In the genomic region with DNA sequence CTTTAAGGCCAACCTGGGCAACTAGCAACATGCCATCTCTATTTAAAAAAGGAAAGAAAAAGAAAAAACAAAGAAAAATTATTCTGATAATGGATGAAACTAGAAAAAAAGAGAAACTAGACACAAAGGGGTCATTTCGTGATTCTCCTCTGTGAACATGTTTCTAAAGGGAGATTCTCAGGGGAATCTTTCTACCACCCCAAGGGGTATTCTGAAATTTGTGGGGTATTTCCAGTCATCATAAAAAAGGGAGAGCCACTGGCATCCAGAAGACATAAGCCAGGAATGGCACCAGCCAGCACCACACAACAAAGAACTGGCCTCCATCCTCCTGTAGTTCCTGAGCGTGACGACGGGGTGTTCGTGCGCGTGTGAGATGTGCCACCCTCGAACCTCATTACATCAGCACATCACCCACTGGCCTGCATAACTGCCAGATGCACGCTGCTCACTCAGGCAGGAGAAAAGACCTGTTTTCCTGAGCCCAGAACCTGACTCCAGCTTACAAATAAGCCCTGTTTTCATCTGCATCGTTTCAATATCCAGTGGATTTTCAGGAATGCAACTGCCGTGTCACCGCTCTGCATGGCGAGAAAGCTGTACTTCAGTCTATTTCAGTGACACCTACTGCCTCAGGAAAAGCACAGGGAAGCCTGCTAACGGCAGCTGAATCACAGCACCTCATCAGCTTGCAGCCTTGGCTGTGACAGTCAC, we compare ENCODE assay signal across 1 cellular context.
TF ChIP-seq lines count a peak whose summit lies in the region.

No MANE protein-coding gene starts in this region.

TF ChIP-seq in GM12878, 131 proteins besides CTCF, POLR2A, EP300 and RAD21:
- TF ChIP-seq, protein P1, sequence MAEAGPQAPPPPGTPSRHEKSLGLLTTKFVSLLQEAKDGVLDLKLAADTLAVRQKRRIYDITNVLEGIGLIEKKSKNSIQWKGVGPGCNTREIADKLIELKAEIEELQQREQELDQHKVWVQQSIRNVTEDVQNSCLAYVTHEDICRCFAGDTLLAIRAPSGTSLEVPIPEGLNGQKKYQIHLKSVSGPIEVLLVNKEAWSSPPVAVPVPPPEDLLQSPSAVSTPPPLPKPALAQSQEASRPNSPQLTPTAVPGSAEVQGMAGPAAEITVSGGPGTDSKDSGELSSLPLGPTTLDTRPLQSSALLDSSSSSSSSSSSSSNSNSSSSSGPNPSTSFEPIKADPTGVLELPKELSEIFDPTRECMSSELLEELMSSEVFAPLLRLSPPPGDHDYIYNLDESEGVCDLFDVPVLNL (IDR thresholded peaks at IDR 0.05; ENCODE audit: low read depth, low read length): no peak
- TF ChIP-seq, protein P2, sequence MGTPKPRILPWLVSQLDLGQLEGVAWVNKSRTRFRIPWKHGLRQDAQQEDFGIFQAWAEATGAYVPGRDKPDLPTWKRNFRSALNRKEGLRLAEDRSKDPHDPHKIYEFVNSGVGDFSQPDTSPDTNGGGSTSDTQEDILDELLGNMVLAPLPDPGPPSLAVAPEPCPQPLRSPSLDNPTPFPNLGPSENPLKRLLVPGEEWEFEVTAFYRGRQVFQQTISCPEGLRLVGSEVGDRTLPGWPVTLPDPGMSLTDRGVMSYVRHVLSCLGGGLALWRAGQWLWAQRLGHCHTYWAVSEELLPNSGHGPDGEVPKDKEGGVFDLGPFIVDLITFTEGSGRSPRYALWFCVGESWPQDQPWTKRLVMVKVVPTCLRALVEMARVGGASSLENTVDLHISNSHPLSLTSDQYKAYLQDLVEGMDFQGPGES (IDR thresholded peaks at IDR 0.05): no peak
- TF ChIP-seq RAD51 (IDR thresholded peaks at IDR 0.05): no peak
- TF ChIP-seq, protein P3, sequence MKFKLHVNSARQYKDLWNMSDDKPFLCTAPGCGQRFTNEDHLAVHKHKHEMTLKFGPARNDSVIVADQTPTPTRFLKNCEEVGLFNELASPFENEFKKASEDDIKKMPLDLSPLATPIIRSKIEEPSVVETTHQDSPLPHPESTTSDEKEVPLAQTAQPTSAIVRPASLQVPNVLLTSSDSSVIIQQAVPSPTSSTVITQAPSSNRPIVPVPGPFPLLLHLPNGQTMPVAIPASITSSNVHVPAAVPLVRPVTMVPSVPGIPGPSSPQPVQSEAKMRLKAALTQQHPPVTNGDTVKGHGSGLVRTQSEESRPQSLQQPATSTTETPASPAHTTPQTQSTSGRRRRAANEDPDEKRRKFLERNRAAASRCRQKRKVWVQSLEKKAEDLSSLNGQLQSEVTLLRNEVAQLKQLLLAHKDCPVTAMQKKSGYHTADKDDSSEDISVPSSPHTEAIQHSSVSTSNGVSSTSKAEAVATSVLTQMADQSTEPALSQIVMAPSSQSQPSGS (IDR thresholded peaks at IDR 0.05; ENCODE audit: low read length): peak; percentile 16; the same call in 1 of the 2 replicates
- TF ChIP-seq SMAD5 (IDR thresholded peaks at IDR 0.05; ENCODE audit: low read depth): no peak
- TF ChIP-seq EED (IDR thresholded peaks at IDR 0.05; ENCODE audit: low read depth): 0 out of 2 replicates have a peak, but pooled peaks have one; percentile 25
- no peak for TF ChIP-seq SUZ12 (IDR thresholded peaks at IDR 0.05; ENCODE audit: unreplicated experiment)
- TF ChIP-seq SREBF2 (IDR thresholded peaks at IDR 0.05; ENCODE audit: low read length): no peak
- TF ChIP-seq ZZZ3 (IDR thresholded peaks at IDR 0.05; ENCODE audit: control insufficient read depth, insufficient read length, low read depth): no peak
- TF ChIP-seq YY1 (IDR thresholded peaks at IDR 0.05; ENCODE audit: low read depth, low read length): no peak
- 0 out of 2 replicates have a peak, but pooled peaks have one; percentile 33 for TF ChIP-seq TCF3 (IDR thresholded peaks at IDR 0.05; ENCODE audit: borderline replicate concordance, insufficient read depth, low read depth, low read length)
- TF ChIP-seq KLF5 (IDR thresholded peaks at IDR 0.05; ENCODE audit: partially characterized antibody): no peak
- no peak for TF ChIP-seq CBX3 (IDR thresholded peaks at IDR 0.05; ENCODE audit: borderline replicate concordance, low read depth)
- TF ChIP-seq, protein P4, sequence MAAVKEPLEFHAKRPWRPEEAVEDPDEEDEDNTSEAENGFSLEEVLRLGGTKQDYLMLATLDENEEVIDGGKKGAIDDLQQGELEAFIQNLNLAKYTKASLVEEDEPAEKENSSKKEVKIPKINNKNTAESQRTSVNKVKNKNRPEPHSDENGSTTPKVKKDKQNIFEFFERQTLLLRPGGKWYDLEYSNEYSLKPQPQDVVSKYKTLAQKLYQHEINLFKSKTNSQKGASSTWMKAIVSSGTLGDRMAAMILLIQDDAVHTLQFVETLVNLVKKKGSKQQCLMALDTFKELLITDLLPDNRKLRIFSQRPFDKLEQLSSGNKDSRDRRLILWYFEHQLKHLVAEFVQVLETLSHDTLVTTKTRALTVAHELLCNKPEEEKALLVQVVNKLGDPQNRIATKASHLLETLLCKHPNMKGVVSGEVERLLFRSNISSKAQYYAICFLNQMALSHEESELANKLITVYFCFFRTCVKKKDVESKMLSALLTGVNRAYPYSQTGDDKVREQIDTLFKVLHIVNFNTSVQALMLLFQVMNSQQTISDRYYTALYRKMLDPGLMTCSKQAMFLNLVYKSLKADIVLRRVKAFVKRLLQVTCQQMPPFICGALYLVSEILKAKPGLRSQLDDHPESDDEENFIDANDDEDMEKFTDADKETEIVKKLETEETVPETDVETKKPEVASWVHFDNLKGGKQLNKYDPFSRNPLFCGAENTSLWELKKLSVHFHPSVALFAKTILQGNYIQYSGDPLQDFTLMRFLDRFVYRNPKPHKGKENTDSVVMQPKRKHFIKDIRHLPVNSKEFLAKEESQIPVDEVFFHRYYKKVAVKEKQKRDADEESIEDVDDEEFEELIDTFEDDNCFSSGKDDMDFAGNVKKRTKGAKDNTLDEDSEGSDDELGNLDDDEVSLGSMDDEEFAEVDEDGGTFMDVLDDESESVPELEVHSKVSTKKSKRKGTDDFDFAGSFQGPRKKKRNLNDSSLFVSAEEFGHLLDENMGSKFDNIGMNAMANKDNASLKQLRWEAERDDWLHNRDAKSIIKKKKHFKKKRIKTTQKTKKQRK (IDR thresholded peaks at IDR 0.05; ENCODE audit: low read depth, low read length): no peak
- no peak for TF ChIP-seq POLR2AphosphoS2 (IDR thresholded peaks at IDR 0.05; ENCODE audit: low read depth, low read length)
- TF ChIP-seq IRF4 (IDR thresholded peaks at IDR 0.05; ENCODE audit: low read depth, low read length): no peak
- TF ChIP-seq MEF2B (IDR thresholded peaks at IDR 0.05; ENCODE audit: partially characterized antibody, poor library complexity, severe bottlenecking): peak; percentile 58
- TF ChIP-seq ZBED1 (IDR thresholded peaks at IDR 0.05; ENCODE audit: borderline replicate concordance): no peak
- TF ChIP-seq TBL1XR1 (IDR thresholded peaks at IDR 0.05; ENCODE audit: low read depth, low read length): no peak
- TF ChIP-seq SPI1 (IDR thresholded peaks at IDR 0.05; ENCODE audit: borderline replicate concordance, insufficient read depth, low read depth, low read length): no peak
- TF ChIP-seq MXI1 (IDR thresholded peaks at IDR 0.05; ENCODE audit: low read depth, low read length): no peak
- TF ChIP-seq CREM (IDR thresholded peaks at IDR 0.05; ENCODE audit: low read depth): peak; percentile 74
- peak; percentile 59 for TF ChIP-seq JUNB (IDR thresholded peaks at IDR 0.05)
- TF ChIP-seq, protein P5, sequence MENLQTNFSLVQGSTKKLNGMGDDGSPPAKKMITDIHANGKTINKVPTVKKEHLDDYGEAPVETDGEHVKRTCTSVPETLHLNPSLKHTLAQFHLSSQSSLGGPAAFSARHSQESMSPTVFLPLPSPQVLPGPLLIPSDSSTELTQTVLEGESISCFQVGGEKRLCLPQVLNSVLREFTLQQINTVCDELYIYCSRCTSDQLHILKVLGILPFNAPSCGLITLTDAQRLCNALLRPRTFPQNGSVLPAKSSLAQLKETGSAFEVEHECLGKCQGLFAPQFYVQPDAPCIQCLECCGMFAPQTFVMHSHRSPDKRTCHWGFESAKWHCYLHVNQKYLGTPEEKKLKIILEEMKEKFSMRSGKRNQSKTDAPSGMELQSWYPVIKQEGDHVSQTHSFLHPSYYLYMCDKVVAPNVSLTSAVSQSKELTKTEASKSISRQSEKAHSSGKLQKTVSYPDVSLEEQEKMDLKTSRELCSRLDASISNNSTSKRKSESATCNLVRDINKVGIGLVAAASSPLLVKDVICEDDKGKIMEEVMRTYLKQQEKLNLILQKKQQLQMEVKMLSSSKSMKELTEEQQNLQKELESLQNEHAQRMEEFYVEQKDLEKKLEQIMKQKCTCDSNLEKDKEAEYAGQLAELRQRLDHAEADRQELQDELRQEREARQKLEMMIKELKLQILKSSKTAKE (IDR thresholded peaks at IDR 0.05; ENCODE audit: low read depth, poor library complexity, severe bottlenecking): no peak
- TF ChIP-seq, protein P6, sequence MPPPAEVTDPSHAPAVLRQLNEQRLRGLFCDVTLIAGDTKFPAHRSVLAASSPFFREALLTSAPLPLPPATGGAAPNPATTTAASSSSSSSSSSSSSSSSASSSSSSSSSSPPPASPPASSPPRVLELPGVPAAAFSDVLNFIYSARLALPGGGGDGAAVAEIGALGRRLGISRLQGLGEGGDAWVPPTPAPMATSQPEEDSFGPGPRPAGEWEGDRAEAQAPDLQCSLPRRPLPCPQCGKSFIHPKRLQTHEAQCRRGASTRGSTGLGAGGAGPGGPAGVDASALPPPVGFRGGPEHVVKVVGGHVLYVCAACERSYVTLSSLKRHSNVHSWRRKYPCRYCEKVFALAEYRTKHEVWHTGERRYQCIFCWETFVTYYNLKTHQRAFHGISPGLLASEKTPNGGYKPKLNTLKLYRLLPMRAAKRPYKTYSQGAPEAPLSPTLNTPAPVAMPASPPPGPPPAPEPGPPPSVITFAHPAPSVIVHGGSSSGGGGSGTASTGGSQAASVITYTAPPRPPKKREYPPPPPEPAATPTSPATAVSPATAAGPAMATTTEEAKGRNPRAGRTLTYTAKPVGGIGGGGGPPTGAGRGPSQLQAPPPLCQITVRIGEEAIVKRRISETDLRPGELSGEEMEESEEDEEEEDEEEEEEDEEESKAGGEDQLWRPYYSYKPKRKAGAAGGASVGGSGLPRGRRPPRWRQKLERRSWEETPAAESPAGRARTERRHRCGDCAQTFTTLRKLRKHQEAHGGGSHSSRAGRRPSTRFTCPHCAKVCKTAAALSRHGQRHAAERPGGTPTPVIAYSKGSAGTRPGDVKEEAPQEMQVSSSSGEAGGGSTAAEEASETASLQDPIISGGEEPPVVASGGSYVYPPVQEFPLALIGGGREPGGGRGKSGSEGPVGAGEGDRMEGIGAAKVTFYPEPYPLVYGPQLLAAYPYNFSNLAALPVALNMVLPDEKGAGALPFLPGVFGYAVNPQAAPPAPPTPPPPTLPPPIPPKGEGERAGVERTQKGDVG (CRISPR knock-in tag; IDR thresholded peaks at IDR 0.05): no peak
- no peak for TF ChIP-seq KDM1A (IDR thresholded peaks at IDR 0.05; ENCODE audit: borderline replicate concordance)
- peak; percentile 17; the same call in 1 of the 2 replicates for TF ChIP-seq NFIC (IDR thresholded peaks at IDR 0.05; ENCODE audit: low read depth, low read length)
- TF ChIP-seq, protein P7, sequence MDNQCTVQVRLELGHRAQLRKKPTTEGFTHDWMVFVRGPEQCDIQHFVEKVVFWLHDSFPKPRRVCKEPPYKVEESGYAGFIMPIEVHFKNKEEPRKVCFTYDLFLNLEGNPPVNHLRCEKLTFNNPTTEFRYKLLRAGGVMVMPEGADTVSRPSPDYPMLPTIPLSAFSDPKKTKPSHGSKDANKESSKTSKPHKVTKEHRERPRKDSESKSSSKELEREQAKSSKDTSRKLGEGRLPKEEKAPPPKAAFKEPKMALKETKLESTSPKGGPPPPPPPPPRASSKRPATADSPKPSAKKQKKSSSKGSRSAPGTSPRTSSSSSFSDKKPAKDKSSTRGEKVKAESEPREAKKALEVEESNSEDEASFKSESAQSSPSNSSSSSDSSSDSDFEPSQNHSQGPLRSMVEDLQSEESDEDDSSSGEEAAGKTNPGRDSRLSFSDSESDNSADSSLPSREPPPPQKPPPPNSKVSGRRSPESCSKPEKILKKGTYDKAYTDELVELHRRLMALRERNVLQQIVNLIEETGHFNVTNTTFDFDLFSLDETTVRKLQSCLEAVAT (IDR thresholded peaks at IDR 0.05): 0 out of 2 replicates have a peak, but pooled peaks have one; percentile 34
- TF ChIP-seq EGR1 (IDR thresholded peaks at IDR 0.05; ENCODE audit: borderline replicate concordance in 1 of 2, low read depth in 2 of 2, low read length in 2 of 2): no peak
- peak; percentile 35; the same call in 1 of the 2 replicates for TF ChIP-seq IKZF1 (conservative IDR thresholded peaks at IDR 0.05)
